In the genomic region with DNA sequence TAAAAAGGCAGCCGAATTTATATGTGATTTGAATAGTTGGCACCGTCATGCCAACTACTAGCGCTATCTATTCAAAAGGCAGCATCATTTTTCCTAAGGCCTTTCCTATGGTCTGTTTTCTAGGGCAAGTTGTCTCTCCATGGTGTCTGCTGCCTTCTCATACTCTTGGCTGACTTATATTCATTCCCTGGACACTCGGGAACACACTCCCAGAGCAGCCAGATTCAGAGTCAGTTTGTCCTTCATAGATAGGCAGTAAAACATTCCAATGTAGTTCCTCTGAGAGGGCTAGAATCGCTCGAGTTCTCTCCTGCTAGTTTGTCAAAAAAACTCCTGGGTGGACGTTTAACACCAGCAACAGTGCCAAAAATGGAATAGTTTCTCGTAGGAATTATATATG, we compare ENCODE assay signal across 21 cellular contexts.
DNase-seq lines count a peak whose midpoint lies in the region; ATAC-seq and TF ChIP-seq lines count a peak whose summit lies in the region.
"Had no signal": no experiment of that assay in that cellular context is flagged by ENCODE, and none has a peak within 500 bp of the region (broad histone marks: within the 10 kb centered on the region; RNA-seq: fewer than 3 reads in every experiment).

No MANE protein-coding gene starts in this region.

- DNase-seq in adipocyte (ENCODE audit: low read depth): no peak
- DNase-seq in heart right ventricle: no peak
- DNase-seq in thoracic aorta (ENCODE audit: low spot score): no peak
- no peak for DNase-seq in SJCRH30
- no peak for DNase-seq in activated CD8-positive, alpha-beta memory T cell treated with anti-CD3 and anti-CD28 coated beads, Interleukin-2, amount 50 U/mL, for 48 hours
- DNase-seq: BE2C; KG1; NCI-H1092 treated with DMSO at 0.1 percent for 48 hours; NCI-H1436 treated with DMSO at 0.1 percent for 48 hours; NCI-H2029 treated with DMSO at 0.1 percent for 48 hours; NCI-H226; NCI-H510A treated with DMSO at 0.1 percent for 48 hours; NCI-H774; NK-92 treated with Interleukin-12 subunit alpha and Interleukin-12 subunit beta, amount 100 ng/mL, for 24 hours had no signal

- peak in 5 of 8 donors; percentile 40 to 68 (median 54) for ATAC-seq in heart right ventricle
- no peak for ATAC-seq in thoracic aorta (ENCODE audit: insufficient number of reproducible peaks, low FRiP score, low read depth)
- ATAC-seq in HG02938 (IDR thresholded peaks at IDR 0.05; ENCODE audit: unreplicated experiment): no peak
- ATAC-seq in GM21825 (IDR thresholded peaks at IDR 0.05; ENCODE audit: unreplicated experiment): no peak
- ATAC-seq: A549, HepG2, Panc1 had no signal

- peak overlapping the region; percentile 30 for H3K9ac ChIP-seq in adipocyte (ENCODE audit: low read length)

- peak overlapping the region in 8 of 10 donors; percentile 26 to 74 (median 44) for H3K27ac ChIP-seq in heart right ventricle
- peak overlapping the region; percentile 32 for H3K27ac ChIP-seq in mesodermal cell (ENCODE audit: low read depth, low read length, severe bottlenecking)
- peak overlapping the region; percentile 37 to 56 for H3K27ac ChIP-seq in thoracic aorta
- no peak overlapping the region for H3K27ac ChIP-seq in SJCRH30
- H3K27ac ChIP-seq: A549, HL-60 had no signal

- H3K4me1 ChIP-seq in adipocyte (ENCODE audit: control insufficient read depth, insufficient read depth, low read length): peaks cover 70% of the 10 kb centered on the region
- H3K4me1 ChIP-seq in heart right ventricle: peaks cover 15 to 69% (median 34%) of the 10 kb centered on the region in 9 donors
- H3K4me1 ChIP-seq in mesodermal cell (ENCODE audit: control insufficient read depth, insufficient read depth, low read length, poor library complexity, severe bottlenecking): peaks cover 36% of the 10 kb centered on the region
- H3K4me1 ChIP-seq in thoracic aorta (ENCODE audit: control insufficient read depth in 1 of 2, low read depth in 2 of 2): peaks cover 30 to 72% of the 10 kb centered on the region in 2 donors
- no peaks in the 10 kb centered on the region for H3K4me1 ChIP-seq in SJCRH30
- H3K4me1 ChIP-seq: BE2C had no signal

- no peaks in the 10 kb centered on the region for H3K36me3 ChIP-seq in adipocyte (ENCODE audit: control insufficient read depth, insufficient read depth, low read length, severe bottlenecking)
- H3K36me3 ChIP-seq in heart right ventricle: no peaks in the 10 kb centered on the region
- no peaks in the 10 kb centered on the region for H3K36me3 ChIP-seq in mesodermal cell (ENCODE audit: control insufficient read depth, insufficient read depth, low read length)
- no peaks in the 10 kb centered on the region for H3K36me3 ChIP-seq in thoracic aorta
- H3K36me3 ChIP-seq in SJCRH30: no peaks in the 10 kb centered on the region
- H3K36me3 ChIP-seq: BE2C had no signal

- intact Hi-C loops in heart right ventricle (cut with DNase I): loop anchor here in 1 of 10 donors (10.0 kb wide), 1 partner anchor 52 kb away; no protein-coding TSS in a partner anchor

- H3K27me3 ChIP-seq in adipocyte (replicated peaks; ENCODE audit: control insufficient read depth, insufficient read depth, low read length): no peaks in the 10 kb centered on the region
- H3K27me3 ChIP-seq in heart right ventricle: no peaks in the 10 kb centered on the region
- H3K27me3 ChIP-seq in thoracic aorta (replicated peaks; ENCODE audit: insufficient read depth): no peaks in the 10 kb centered on the region
- no peaks in the 10 kb centered on the region for H3K27me3 ChIP-seq in SJCRH30
- H3K27me3 ChIP-seq: BE2C had no signal

- no peak overlapping the region for H3K4me3 ChIP-seq in adipocyte (ENCODE audit: low read length)
- H3K4me3 ChIP-seq in heart right ventricle: no peak overlapping the region
- no peak overlapping the region for H3K4me3 ChIP-seq in mesodermal cell (ENCODE audit: extremely low read depth, insufficient read depth, low read length, poor library complexity, severe bottlenecking)
- no peak overlapping the region for H3K4me3 ChIP-seq in thoracic aorta
- no peak overlapping the region for H3K4me3 ChIP-seq in SJCRH30
- H3K4me3 ChIP-seq: A549 had no signal

- TF ChIP-seq CTCF in heart right ventricle (IDR thresholded peaks at IDR 0.05) (no peak), thoracic aorta (IDR thresholded peaks at IDR 0.05) (no peak)

- no peaks in the 10 kb centered on the region for H3K9me3 ChIP-seq in adipocyte (ENCODE audit: control insufficient read depth, low read length)
- no peaks in the 10 kb centered on the region for H3K9me3 ChIP-seq in heart right ventricle
- H3K9me3 ChIP-seq in mesodermal cell (ENCODE audit: control insufficient read depth, low read length): no peaks in the 10 kb centered on the region
- H3K9me3 ChIP-seq in thoracic aorta: no peaks in the 10 kb centered on the region
- H3K9me3 ChIP-seq in SJCRH30 (replicated peaks): no peaks in the 10 kb centered on the region
- H3K9me3 ChIP-seq: A549, BE2C had no signal

- 50 to 55% methylated on average over 8 of the region's 8 CpGs for WGBS in heart right ventricle, 2 donors
- 93 to 97% methylated on average over 6 to 8 of the region's 8 CpGs for WGBS in mesodermal cell (ENCODE audit: insufficient coverage in 2 of 2), 2 experiments

Comparison
In these comparisons a context has a peak if more than half of its experiments do, and no peak if none do; other contexts are left out.
1. ATAC-seq: peak in heart right ventricle (5 of 8); none in thoracic aorta (single experiment), HG02938 (single experiment) and GM21825 (single experiment).